In the genomic region with DNA sequence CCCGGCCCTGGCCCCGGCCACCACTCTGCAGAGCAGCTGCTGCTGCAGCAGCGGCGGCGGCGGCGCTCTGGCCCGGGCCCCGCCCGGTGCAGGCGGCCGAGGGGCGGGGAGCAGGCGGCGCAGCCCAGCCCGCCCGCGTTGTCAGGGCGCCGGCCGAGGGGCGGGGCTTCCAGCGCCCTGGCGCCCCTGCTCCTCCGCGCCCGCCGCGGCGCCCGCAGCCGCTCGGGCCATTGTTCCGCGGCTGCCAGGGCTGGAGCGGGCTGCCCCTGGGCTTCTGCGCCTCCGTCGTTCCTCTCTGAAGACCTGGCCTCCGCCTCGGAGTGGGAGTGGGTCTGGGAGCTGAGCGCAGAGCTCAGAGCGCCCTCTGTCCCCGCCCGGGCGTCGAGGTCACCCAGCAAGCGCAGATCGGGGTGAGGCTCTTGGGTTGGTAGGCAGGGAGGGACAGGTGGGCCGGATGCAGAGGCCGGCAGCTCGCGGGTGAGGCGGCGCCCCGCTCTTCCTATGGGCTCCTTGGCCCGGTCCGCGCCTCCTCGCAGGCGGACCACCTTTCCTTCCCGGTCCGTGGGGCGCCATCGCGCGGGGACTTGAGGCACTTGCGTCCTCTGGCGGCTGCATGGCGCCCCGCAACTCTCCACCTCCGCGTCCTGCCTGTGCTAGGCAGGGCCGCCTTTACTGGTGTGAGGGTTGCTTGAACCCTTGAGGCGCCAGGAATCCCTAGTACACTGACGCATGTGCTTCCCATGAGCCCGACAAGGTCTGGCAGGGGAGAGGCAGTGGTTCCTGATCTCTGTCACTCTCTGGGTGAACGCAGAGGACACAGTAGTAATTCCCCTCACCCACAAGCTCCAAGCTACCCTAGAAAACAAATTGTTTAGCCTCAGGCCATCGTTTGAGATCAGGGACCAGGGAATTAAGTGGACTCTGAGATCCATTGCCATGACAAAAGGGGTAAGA, we compare ENCODE assay signal across 8 cellular contexts. TPM values are rescaled to one million over a fixed set of nuclear protein-coding genes. Genes with fewer than 3 reads are reported as not detected.
DNase-seq lines count a peak whose midpoint lies in the region; ATAC-seq lines count a peak whose summit lies in the region.

A gene with protein sequence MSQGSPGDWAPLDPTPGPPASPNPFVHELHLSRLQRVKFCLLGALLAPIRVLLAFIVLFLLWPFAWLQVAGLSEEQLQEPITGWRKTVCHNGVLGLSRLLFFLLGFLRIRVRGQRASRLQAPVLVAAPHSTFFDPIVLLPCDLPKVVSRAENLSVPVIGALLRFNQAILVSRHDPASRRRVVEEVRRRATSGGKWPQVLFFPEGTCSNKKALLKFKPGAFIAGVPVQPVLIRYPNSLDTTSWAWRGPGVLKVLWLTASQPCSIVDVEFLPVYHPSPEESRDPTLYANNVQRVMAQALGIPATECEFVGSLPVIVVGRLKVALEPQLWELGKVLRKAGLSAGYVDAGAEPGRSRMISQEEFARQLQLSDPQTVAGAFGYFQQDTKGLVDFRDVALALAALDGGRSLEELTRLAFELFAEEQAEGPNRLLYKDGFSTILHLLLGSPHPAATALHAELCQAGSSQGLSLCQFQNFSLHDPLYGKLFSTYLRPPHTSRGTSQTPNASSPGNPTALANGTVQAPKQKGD (minus strand): TSS at position 69 of the 954 bp plus-strand sequence. CDS start 96 bp downstream, outside the sequence.

- H3K4me3 ChIP-seq in effector memory CD4-positive, alpha-beta T cell (ENCODE audit: insufficient read depth, low read depth, low read length, poor library complexity, severe bottlenecking), result peak within 1 kb of the TSS; percentile 89
- H3K4me3 ChIP-seq in mesenchymal stem cell (ENCODE audit: insufficient read depth in 1 of 2, low read depth in 1 of 2, low read length in 2 of 2), result peak within 1 kb of the TSS; percentile 88 to 93

- H3K23ac ChIP-seq in mesenchymal stem cell (ENCODE audit: low read length in 2 of 2), result peak within 1 kb of the TSS; percentile 80 to 90

- peak within 1 kb of the TSS; percentile 95 for H2AFZ ChIP-seq in mesenchymal stem cell (ENCODE audit: low read depth, low read length)

- no peaks in the 10 kb centered on the region for H3K9me3 ChIP-seq in effector memory CD4-positive, alpha-beta T cell (ENCODE audit: control insufficient read depth, low read length)
- peaks cover 5% of the 10 kb centered on the region for H3K9me3 ChIP-seq in mesenchymal stem cell (ENCODE audit: control insufficient read depth, low read length)

- POLR2A ChIA-PET in activated CD8-positive, alpha-beta memory T cell treated with anti-CD3 and anti-CD28 coated beads for 36 hours (lab: Charles Lee), result interaction anchor here (0.6 to 2.0 kb wide), 4 partner anchors 29 to 259 kb away, joined by 4 to 15 read pairs (median 4); a partner anchor contains a TSS

- no peaks in the 10 kb centered on the region for H3K27me3 ChIP-seq in effector memory CD4-positive, alpha-beta T cell (replicated peaks; ENCODE audit: control insufficient read depth, insufficient read depth, low read length, poor library complexity, severe bottlenecking)
- H3K27me3 ChIP-seq in mesenchymal stem cell (ENCODE audit: control insufficient read depth in 1 of 2, insufficient read depth in 1 of 2, low read length in 2 of 2), result no peaks in the 10 kb centered on the region

- peak within 1 kb of the TSS; percentile 38 for H2AK5ac ChIP-seq in mesenchymal stem cell (ENCODE audit: low read length, severe bottlenecking)

- H2BK5ac ChIP-seq in mesenchymal stem cell (ENCODE audit: low read depth, low read length, poor library complexity, severe bottlenecking), result peak within 1 kb of the TSS; percentile 49

- under 1% methylated on average over 59 of the region's 79 CpGs for WGBS in mesenchymal stem cell

- H3K4me2 ChIP-seq in mesenchymal stem cell (ENCODE audit: low read length, poor library complexity, severe bottlenecking), result peak within 1 kb of the TSS; percentile 94

- peaks cover 19% of the 10 kb centered on the region for H3K4me1 ChIP-seq in effector memory CD4-positive, alpha-beta T cell (ENCODE audit: control insufficient read depth, insufficient read depth, low read length, poor library complexity, severe bottlenecking)
- H3K4me1 ChIP-seq in mesenchymal stem cell (ENCODE audit: control insufficient read depth, insufficient read depth, low read depth, low read length), result peaks cover 12% of the 10 kb centered on the region

- H3K9ac ChIP-seq in mesenchymal stem cell (ENCODE audit: low read length), result peak within 1 kb of the TSS; percentile 88

- peak within 1 kb of the TSS; percentile 18 to 76 for H2BK12ac ChIP-seq in mesenchymal stem cell (ENCODE audit: low read length in 2 of 2)

- peaks cover 31% of the 10 kb centered on the region for H3K79me1 ChIP-seq in mesenchymal stem cell (replicated peaks; ENCODE audit: low read length, poor library complexity, severe bottlenecking)

- peaks cover 11% of the 10 kb centered on the region for H3K36me3 ChIP-seq in effector memory CD4-positive, alpha-beta T cell (ENCODE audit: control insufficient read depth, insufficient read depth, low read length)
- peaks cover 10 to 18% of the 10 kb centered on the region in 2 experiments for H3K36me3 ChIP-seq in mesenchymal stem cell (ENCODE audit: control insufficient read depth in 1 of 2, insufficient read depth in 2 of 2, low read depth in 1 of 2, low read length in 2 of 2)

- H4K91ac ChIP-seq in mesenchymal stem cell (ENCODE audit: low read length), result peak within 1 kb of the TSS; percentile 90

- H3K27ac ChIP-seq in effector memory CD4-positive, alpha-beta T cell (ENCODE audit: insufficient read depth, low read length, poor library complexity, severe bottlenecking), result peak within 1 kb of the TSS; percentile 90
- H3K27ac ChIP-seq in mesenchymal stem cell (ENCODE audit: low read length, poor library complexity, severe bottlenecking), result peak within 1 kb of the TSS; percentile 96

- H3K18ac ChIP-seq in mesenchymal stem cell (ENCODE audit: low read depth in 1 of 2, low read length in 2 of 2), result peak within 1 kb of the TSS; percentile 96 to 98

- peak within 1 kb of the TSS in 1 of 2 experiments; percentile 96 for H3K14ac ChIP-seq in mesenchymal stem cell (ENCODE audit: low read length in 2 of 2)

- ATAC-seq in GM19467 (IDR thresholded peaks at IDR 0.05; ENCODE audit: unreplicated experiment), result peak; percentile 75

- H4K8ac ChIP-seq in mesenchymal stem cell (ENCODE audit: low read length), result peak within 1 kb of the TSS; percentile 91

- peak within 1 kb of the TSS; percentile 65 for H2BK15ac ChIP-seq in mesenchymal stem cell (ENCODE audit: low read depth, poor library complexity, severe bottlenecking)

- peak within 1 kb of the TSS; percentile 81 to 93 for H3K4ac ChIP-seq in mesenchymal stem cell (ENCODE audit: low read depth in 1 of 2, low read length in 2 of 2)

- CTCF ChIA-PET in activated CD8-positive, alpha-beta memory T cell treated with anti-CD3 and anti-CD28 coated beads for 36 hours (lab: Charles Lee), result interaction anchor here (0.6 to 3.5 kb wide), 16 partner anchors 9 to 310 kb away, joined by 3 to 23 read pairs (median 4); a partner anchor contains a TSS

- DNase-seq in COLO829 (ENCODE audit: low spot score) (peak; percentile 67), HS-27A (ENCODE audit: low read depth) (peak; percentile 68), NK-92 (lab: John Stamatoyannopoulos, UW; ENCODE audit: unreplicated experiment) (peak; percentile 45), mesenchymal stem cell (peak; percentile 88)
- DNase-seq in effector memory CD4-positive, alpha-beta T cell, result peak; percentile 78 to 86 (median 81)
- peak; percentile 67 for DNase-seq in stimulated activated CD8-positive, alpha-beta memory T cell treated with anti-CD3 and anti-CD28 coated beads, Interleukin-12 subunit alpha, Interleukin-12 subunit beta, amount 100 ng/mL, for 24 hours (ENCODE audit: extremely low read depth)

- H2BK120ac ChIP-seq in mesenchymal stem cell (ENCODE audit: low read depth, low read length), result peak within 1 kb of the TSS; percentile 93

RNA-seq across cellular contexts. Expression of the gene that starts here (rescaled TPM):
- total RNA-seq in activated CD8-positive, alpha-beta memory T cell treated with anti-CD3 and anti-CD28 coated beads for 36 hours, result 10 to 100 TPM; 60.1 to 68.0 TPM
- polyA plus RNA-seq in mesenchymal stem cell (2013, experiment 1 of 2), result 31.1 TPM
- 32.1 TPM for polyA plus RNA-seq in mesenchymal stem cell (2013, experiment 2 of 2)

Comparison
In these comparisons a context has a peak if more than half of its experiments do, and no peak if none do; other contexts are left out.
1. Peak in every context shown above with its lines: DNase-seq, ATAC-seq, H3K4me3 ChIP-seq and H3K27ac ChIP-seq.